ENCODE assay signal across 8 cellular contexts in the genomic region with DNA sequence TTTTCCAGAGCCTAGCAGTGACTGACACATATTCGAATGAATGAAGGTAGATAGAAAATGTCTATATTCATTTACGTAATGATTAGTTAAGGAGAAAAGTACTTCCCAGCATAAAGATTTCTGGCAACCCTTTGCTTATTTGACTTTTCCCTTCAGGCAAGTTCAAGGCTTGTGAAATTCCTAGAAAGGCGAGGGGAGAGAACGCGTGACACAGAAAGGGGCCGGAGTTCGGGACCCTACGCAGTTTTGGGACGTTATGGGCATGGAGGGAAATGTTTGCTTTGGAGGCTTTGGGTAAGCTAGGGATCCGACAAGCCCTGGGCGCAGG. TPM values are rescaled to one million over a fixed set of nuclear protein-coding genes. Genes with fewer than 3 reads are reported as not detected.
DNase-seq lines count a peak whose midpoint lies in the region; ATAC-seq, FAIRE-seq and TF ChIP-seq lines count a peak whose summit lies in the region.

No MANE protein-coding gene starts in this region.

- H3K27ac Mint-ChIP-seq in Caco-2 (ENCODE audit: unreplicated experiment), result peak overlapping the region; percentile 56

- H3K4me3 Mint-ChIP-seq in Caco-2 (ENCODE audit: unreplicated experiment), result peak overlapping the region; percentile 94

- no peaks in the 10 kb centered on the region for H3K9me3 ChIP-seq in Caco-2
- no peaks in the 10 kb centered on the region for H3K9me3 ChIP-seq in pancreas

- H3K27me3 Mint-ChIP-seq in Caco-2 (ENCODE audit: insufficient read depth, unreplicated experiment), result no peaks in the 10 kb centered on the region

- H3K4me1 ChIP-seq in Caco-2 (peaks cover 7% of the 10 kb centered on the region; the same call in 1 of the 2 replicates), pancreas (peaks cover 4 to 10% (median 7%) of the 10 kb centered on the region in 3 donors)

- H3K27me3 ChIP-seq in Caco-2 (replicated peaks; ENCODE audit: control insufficient read depth, insufficient read depth, low read length) (no peaks in the 10 kb centered on the region), pancreas (no peaks in the 10 kb centered on the region)

- no TSS peak for BruUV-seq in Caco-2 (replicated peaks; lab: Mats Ljungman, UMichigan)

- CTCF ChIA-PET in Caco-2 (lab: Charles Lee) (no interaction called here), RWPE1 (lab: Yijun Ruan, JAX) (no interaction called here)

- intact Hi-C loops in Caco-2 (cut with micrococcal nuclease; ENCODE audit: unreplicated experiment), result loop anchor here (1.0 kb wide), 2 partner anchors 69 to 90 kb away; no protein-coding TSS in a partner anchor
- intact Hi-C loops in pancreas (cut with DNase I), result no loop called here

- no peak for TF ChIP-seq CTCF in Caco-2 (IDR thresholded peaks at IDR 0.05; ENCODE audit: insufficient read depth in 1 of 2, low read depth in 1 of 2, low read length in 1 of 2, severe bottlenecking in 1 of 2, unreplicated experiment in 1 of 2)
- no peak for TF ChIP-seq CTCF in RWPE1 (conservative IDR thresholded peaks at IDR 0.05; ENCODE audit: low read depth)
- no peak for TF ChIP-seq CTCF in epithelial cell of proximal tubule (conservative IDR thresholded peaks at IDR 0.05; ENCODE audit: low read depth, low read length)
- no peak for TF ChIP-seq CTCF in pancreas (IDR thresholded peaks at IDR 0.05)

- peak overlapping the region; percentile 93 for H3K27ac ChIP-seq in RWPE1
- H3K27ac ChIP-seq in pancreas, result peak overlapping the region; percentile 51 to 97 (median 82)

- H3K36me3 ChIP-seq in Caco-2 (ENCODE audit: control insufficient read depth, insufficient read depth, low read length) (no peaks in the 10 kb centered on the region), pancreas (no peaks in the 10 kb centered on the region)

- in situ Hi-C loops in KBM-7 (cut with MboI; ENCODE audit: low pct_unique_long_range_greater_than_20kb, low sequenced_read_pairs), result no loop called here

- H3K4me1 Mint-ChIP-seq in Caco-2 (ENCODE audit: low read depth, unreplicated experiment), result no peaks in the 10 kb centered on the region

- H3K4me3 ChIP-seq in Caco-2 (ENCODE audit: low read depth, low read length) (peak overlapping the region; percentile 67), epithelial cell of proximal tubule (ENCODE audit: low read depth, low read length) (peak overlapping the region; percentile 85), pancreas (peak overlapping the region; percentile 34 to 86 (median 52))

- H3K36me3 Mint-ChIP-seq in Caco-2 (ENCODE audit: insufficient read depth, unreplicated experiment), result peaks cover 11% of the 10 kb centered on the region

- no peak for FAIRE-seq in pancreas (lab: Jason Lieb, UNC)

- POLR2A ChIA-PET in Caco-2 (lab: Charles Lee), result interaction anchor here (0.6 kb wide), 1 partner anchor 101 kb away, joined by 4 read pairs; no protein-coding TSS in a partner anchor
- POLR2A ChIA-PET in RWPE1 (lab: Yijun Ruan, JAX; ENCODE audit: low non-redundant PET), result interaction anchor here (0.6 kb wide), 1 partner anchor 16 kb away, joined by 6 read pairs; no protein-coding TSS in a partner anchor

- 1 to 2% methylated on average over 11 of the region's 11 CpGs for WGBS in pancreas, 2 donors

- no peaks in the 10 kb centered on the region for H3K9me3 Mint-ChIP-seq in Caco-2 (ENCODE audit: unreplicated experiment)

- ATAC-seq in pancreas, result no peak
- ATAC-seq in HG02610 (IDR thresholded peaks at IDR 0.05; ENCODE audit: unreplicated experiment), result no peak
- no peak for ATAC-seq in GM19455 (IDR thresholded peaks at IDR 0.05; ENCODE audit: unreplicated experiment)

- no peak for DNase-seq in Caco-2
- DNase-seq in RWPE1 (ENCODE audit: low spot score), result no peak
- no peak for DNase-seq in epithelial cell of proximal tubule (ENCODE audit: low read depth)
- no peak for DNase-seq in pancreas
- no peak for DNase-seq in dermis blood vessel endothelial cell
- DNase-seq in KBM-7, result no peak

RNA-seq across cellular contexts. Expression of gene USP25, which starts 0.5 kb away (rescaled TPM):
- 44.3 and 46.7 TPM in 2 replicates for total RNA-seq in Caco-2 (2022)
- total RNA-seq in epithelial cell of proximal tubule, result 23.9 and 25.8 TPM in 2 replicates
- total RNA-seq in pancreas, result 10 to 100 TPM; 14.0 to 24.8 (median 16.2) TPM
- polyA plus RNA-seq in pancreas, result 1 to 10 TPM; 4.3 to 8.1 TPM
- total RNA-seq in dermis blood vessel endothelial cell, result 71.8 and 97.5 TPM in 2 replicates
